Comparison of ENCODE assay signal across 2 cellular contexts in the genomic region with DNA sequence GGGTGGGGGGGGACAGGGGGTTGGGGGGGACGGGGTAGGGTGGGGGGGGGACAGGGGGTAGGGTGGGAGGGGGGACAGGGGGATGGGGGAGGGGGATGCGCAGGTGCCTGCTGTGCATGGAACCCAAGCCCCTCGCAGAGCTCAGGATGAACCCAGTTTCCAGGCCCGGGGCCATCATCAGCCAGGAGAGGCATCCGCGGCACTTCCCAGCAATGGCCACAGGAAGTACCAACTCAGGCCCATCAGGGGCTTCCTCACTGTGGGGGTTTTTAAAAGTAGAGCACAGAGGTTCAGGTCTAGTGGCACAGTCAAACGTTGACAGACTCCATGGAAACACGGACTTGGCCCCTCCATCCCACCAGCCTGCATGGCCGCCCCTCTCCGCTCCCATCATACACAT.
TF ChIP-seq lines count a peak whose summit lies in the region.

No MANE protein-coding gene starts in this region.

TF ChIP-seq in HepG2, 621 proteins besides CTCF, POLR2A, EP300 and RAD21 (continued from another document):
- TF ChIP-seq, protein P1, sequence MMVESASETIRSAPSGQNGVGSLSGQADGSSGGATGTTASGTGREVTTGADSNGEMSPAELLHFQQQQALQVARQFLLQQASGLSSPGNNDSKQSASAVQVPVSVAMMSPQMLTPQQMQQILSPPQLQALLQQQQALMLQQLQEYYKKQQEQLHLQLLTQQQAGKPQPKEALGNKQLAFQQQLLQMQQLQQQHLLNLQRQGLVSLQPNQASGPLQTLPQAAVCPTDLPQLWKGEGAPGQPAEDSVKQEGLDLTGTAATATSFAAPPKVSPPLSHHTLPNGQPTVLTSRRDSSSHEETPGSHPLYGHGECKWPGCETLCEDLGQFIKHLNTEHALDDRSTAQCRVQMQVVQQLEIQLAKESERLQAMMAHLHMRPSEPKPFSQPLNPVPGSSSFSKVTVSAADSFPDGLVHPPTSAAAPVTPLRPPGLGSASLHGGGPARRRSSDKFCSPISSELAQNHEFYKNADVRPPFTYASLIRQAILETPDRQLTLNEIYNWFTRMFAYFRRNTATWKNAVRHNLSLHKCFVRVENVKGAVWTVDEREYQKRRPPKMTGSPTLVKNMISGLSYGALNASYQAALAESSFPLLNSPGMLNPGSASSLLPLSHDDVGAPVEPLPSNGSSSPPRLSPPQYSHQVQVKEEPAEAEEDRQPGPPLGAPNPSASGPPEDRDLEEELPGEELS (CRISPR knock-in tag; IDR thresholded peaks at IDR 0.05), result no peak
- peak; percentile 50 for TF ChIP-seq HNRNPK (IDR thresholded peaks at IDR 0.05; ENCODE audit: low read depth, low read length, poor library complexity, severe bottlenecking)
- TF ChIP-seq PCBP1 (IDR thresholded peaks at IDR 0.05; ENCODE audit: borderline replicate concordance, low read depth, low read length), result 0 out of 2 replicates have a peak, but pooled peaks have one; percentile 80
- no peak for TF ChIP-seq TGIF2 (CRISPR knock-in tag; IDR thresholded peaks at IDR 0.05)
- no peak for TF ChIP-seq ONECUT2 (CRISPR knock-in tag; IDR thresholded peaks at IDR 0.05)
- no peak for TF ChIP-seq ZSCAN9 (CRISPR knock-in tag; IDR thresholded peaks at IDR 0.05; ENCODE audit: borderline replicate concordance)
- no peak for TF ChIP-seq MBNL3 (CRISPR knock-in tag; conservative IDR thresholded peaks at IDR 0.05)
- TF ChIP-seq EEA1 (CRISPR knock-in tag; IDR thresholded peaks at IDR 0.05; ENCODE audit: borderline replicate concordance), result no peak
- TF ChIP-seq RFX5 (IDR thresholded peaks at IDR 0.05; ENCODE audit: low read depth, low read length), result no peak
- TF ChIP-seq KDM5A (IDR thresholded peaks at IDR 0.05; ENCODE audit: borderline replicate concordance, low read length), result no peak
- TF ChIP-seq ZNF274 (CRISPR knock-in tag; IDR thresholded peaks at IDR 0.05), result no peak
- TF ChIP-seq, protein P2, sequence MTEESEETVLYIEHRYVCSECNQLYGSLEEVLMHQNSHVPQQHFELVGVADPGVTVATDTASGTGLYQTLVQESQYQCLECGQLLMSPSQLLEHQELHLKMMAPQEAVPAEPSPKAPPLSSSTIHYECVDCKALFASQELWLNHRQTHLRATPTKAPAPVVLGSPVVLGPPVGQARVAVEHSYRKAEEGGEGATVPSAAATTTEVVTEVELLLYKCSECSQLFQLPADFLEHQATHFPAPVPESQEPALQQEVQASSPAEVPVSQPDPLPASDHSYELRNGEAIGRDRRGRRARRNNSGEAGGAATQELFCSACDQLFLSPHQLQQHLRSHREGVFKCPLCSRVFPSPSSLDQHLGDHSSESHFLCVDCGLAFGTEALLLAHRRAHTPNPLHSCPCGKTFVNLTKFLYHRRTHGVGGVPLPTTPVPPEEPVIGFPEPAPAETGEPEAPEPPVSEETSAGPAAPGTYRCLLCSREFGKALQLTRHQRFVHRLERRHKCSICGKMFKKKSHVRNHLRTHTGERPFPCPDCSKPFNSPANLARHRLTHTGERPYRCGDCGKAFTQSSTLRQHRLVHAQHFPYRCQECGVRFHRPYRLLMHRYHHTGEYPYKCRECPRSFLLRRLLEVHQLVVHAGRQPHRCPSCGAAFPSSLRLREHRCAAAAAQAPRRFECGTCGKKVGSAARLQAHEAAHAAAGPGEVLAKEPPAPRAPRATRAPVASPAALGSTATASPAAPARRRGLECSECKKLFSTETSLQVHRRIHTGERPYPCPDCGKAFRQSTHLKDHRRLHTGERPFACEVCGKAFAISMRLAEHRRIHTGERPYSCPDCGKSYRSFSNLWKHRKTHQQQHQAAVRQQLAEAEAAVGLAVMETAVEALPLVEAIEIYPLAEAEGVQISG (CRISPR knock-in tag; IDR thresholded peaks at IDR 0.05), result no peak

TF ChIP-seq in SK-N-SH treated with all-trans-retinoic acid at 6 μM for 48 hours, 23 proteins besides CTCF, POLR2A, EP300 and RAD21 (continued from another document):
- TF ChIP-seq, protein P3, sequence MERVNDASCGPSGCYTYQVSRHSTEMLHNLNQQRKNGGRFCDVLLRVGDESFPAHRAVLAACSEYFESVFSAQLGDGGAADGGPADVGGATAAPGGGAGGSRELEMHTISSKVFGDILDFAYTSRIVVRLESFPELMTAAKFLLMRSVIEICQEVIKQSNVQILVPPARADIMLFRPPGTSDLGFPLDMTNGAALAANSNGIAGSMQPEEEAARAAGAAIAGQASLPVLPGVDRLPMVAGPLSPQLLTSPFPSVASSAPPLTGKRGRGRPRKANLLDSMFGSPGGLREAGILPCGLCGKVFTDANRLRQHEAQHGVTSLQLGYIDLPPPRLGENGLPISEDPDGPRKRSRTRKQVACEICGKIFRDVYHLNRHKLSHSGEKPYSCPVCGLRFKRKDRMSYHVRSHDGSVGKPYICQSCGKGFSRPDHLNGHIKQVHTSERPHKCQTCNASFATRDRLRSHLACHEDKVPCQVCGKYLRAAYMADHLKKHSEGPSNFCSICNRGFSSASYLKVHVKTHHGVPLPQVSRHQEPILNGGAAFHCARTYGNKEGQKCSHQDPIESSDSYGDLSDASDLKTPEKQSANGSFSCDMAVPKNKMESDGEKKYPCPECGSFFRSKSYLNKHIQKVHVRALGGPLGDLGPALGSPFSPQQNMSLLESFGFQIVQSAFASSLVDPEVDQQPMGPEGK (CRISPR knock-in tag; IDR thresholded peaks at IDR 0.05; ENCODE audit: borderline replicate concordance), result no peak
TF ChIP-seq in SK-N-SH treated with all-trans-retinoic acid at 6 μM for 48 hours: peak in this region for 0.
